Comparison of ENCODE assay signal across 8 cellular contexts in genomic region chr13:27952931-27953670, GRCh38. TPM values are rescaled to one million over a fixed set of nuclear protein-coding genes. Genes with fewer than 3 reads are reported as not detected.
DNase-seq lines count a peak whose midpoint lies in the region; ATAC-seq, FAIRE-seq and TF ChIP-seq lines count a peak whose summit lies in the region.

No MANE protein-coding gene starts in this region.

- no peaks in the 10 kb centered on the region for H3K36me3 Mint-ChIP-seq in activated T-cell treated with anti-CD3 and anti-CD28 coated beads, Interleukin-2, amount 50 U/mL, for 72 hours (ENCODE audit: insufficient read depth in 2 of 2)
- no peaks in the 10 kb centered on the region for H3K36me3 Mint-ChIP-seq in activated B cell treated with CpG ODN at 0.5 μM for 24 hours (ENCODE audit: low read depth)

- peak overlapping the region; percentile 76 for H2AFZ ChIP-seq in HepG2 (ENCODE audit: low read length)

- in situ Hi-C loops in HepG2 (cut with HindIII; ENCODE audit: extremely low pct_ligation_motif_present, low pct_unique_long_range_greater_than_20kb): loop anchor here (25.0 kb wide), 1 partner anchor 991 kb away; no protein-coding TSS in a partner anchor

- H3K27ac ChIP-seq in HepG2 (ENCODE audit: extremely low read length, insufficient read depth, low read length) (peak overlapping the region; percentile 20), upper lobe of right lung (peak overlapping the region; percentile 42)

- H3K4me3 Mint-ChIP-seq in activated T-cell treated with anti-CD3 and anti-CD28 coated beads, Interleukin-2, amount 50 U/mL, for 72 hours: peak overlapping the region; percentile 52 to 66
- peak overlapping the region; percentile 63 for H3K4me3 Mint-ChIP-seq in activated B cell treated with CpG ODN at 0.5 μM for 24 hours

- no TSS peak for BruUV-seq in HepG2 (replicated peaks; lab: Mats Ljungman, UMichigan)

- H3K4me2 ChIP-seq in HepG2 (ENCODE audit: low read depth, low read length): peak overlapping the region; percentile 83

- 19% methylated on average over 26 of the region's 27 CpGs for WGBS in HepG2 (ENCODE audit: low lambda C conversion rate)

- peaks cover 1 to 2% of the 10 kb centered on the region in 2 donors for H3K9me3 Mint-ChIP-seq in activated T-cell treated with anti-CD3 and anti-CD28 coated beads, Interleukin-2, amount 50 U/mL, for 72 hours
- peaks cover 2% of the 10 kb centered on the region for H3K9me3 Mint-ChIP-seq in activated B cell treated with CpG ODN at 0.5 μM for 24 hours

- H3K9me3 ChIP-seq in HepG2 (ENCODE audit: low read length): no peaks in the 10 kb centered on the region
- no peaks in the 10 kb centered on the region for H3K9me3 ChIP-seq in upper lobe of right lung

- H3K27me3 ChIP-seq in HepG2 (ENCODE audit: control insufficient read depth in 1 of 2, insufficient read depth in 2 of 2, low read length in 2 of 2) (peaks cover 0 to 4% of the 10 kb centered on the region in 2 experiments; a peak in 1 of 5 replicates), upper lobe of right lung (peaks cover 80% of the 10 kb centered on the region)

- H3K4me3 ChIP-seq in HepG2 (replicated peaks in 1 of 3; ENCODE audit: insufficient read depth in 1 of 3, low read depth in 2 of 3, low read length in 3 of 3) (peak overlapping the region; percentile 45 to 68 (median 53); a peak in 5 of 6 replicates), upper lobe of right lung (peak overlapping the region; percentile 43)

- ATAC-seq in activated T-cell treated with anti-CD3 and anti-CD28 coated beads, Interleukin-2, amount 50 U/mL, for 72 hours (replicated peaks in 1 of 2): no peak
- no peak for ATAC-seq in activated B cell treated with CpG ODN at 0.5 μM for 24 hours (ENCODE audit: low read depth)
- ATAC-seq in HepG2: peak; percentile 88
- ATAC-seq in upper lobe of right lung: peak; percentile 65

- H3K4me1 Mint-ChIP-seq in activated T-cell treated with anti-CD3 and anti-CD28 coated beads, Interleukin-2, amount 50 U/mL, for 72 hours (ENCODE audit: low read depth): peaks cover 10% of the 10 kb centered on the region
- H3K4me1 Mint-ChIP-seq in activated B cell treated with CpG ODN at 0.5 μM for 24 hours: peaks cover 15% of the 10 kb centered on the region

- H3K9ac ChIP-seq in HepG2 (ENCODE audit: insufficient read depth, low read depth, low read length): peak overlapping the region; percentile 42

- peaks cover 63% of the 10 kb centered on the region for H3K27me3 Mint-ChIP-seq in activated T-cell treated with anti-CD3 and anti-CD28 coated beads, Interleukin-2, amount 50 U/mL, for 72 hours (ENCODE audit: low read depth)
- H3K27me3 Mint-ChIP-seq in activated B cell treated with CpG ODN at 0.5 μM for 24 hours: peaks cover 57% of the 10 kb centered on the region

- TF ChIP-seq CTCF in activated B cell treated with CpG ODN at 0.5 μM for 24 hours (IDR thresholded peaks at IDR 0.05) (no peak), HepG2 (CRISPR knock-in tag; IDR thresholded peaks at IDR 0.05) (no peak), upper lobe of right lung (IDR thresholded peaks at IDR 0.05) (no peak)

- CTCF ChIA-PET in activated B cell treated with CpG ODN at 0.5 μM for 24 hours (lab: Charles Lee): interaction anchor here (0.8 to 5.6 kb wide), 17 partner anchors 9 to 594 kb away, joined by 3 to 72 read pairs (median 5); partner anchors contain the start of genes CDX2 and PDX1
- CTCF ChIA-PET in HepG2 (lab: Yijun Ruan, JAX; ENCODE audit: low intra/inter-chr PET ratio, low total read pairs): interaction anchor here (1.2 to 1.6 kb wide), 2 partner anchors 84 to 124 kb away, joined by 4 to 12 read pairs; no protein-coding TSS in a partner anchor

- TF ChIP-seq EP300 in HepG2 (IDR thresholded peaks at IDR 0.05; ENCODE audit: low read depth in 2 of 2, low read length in 2 of 2) (no peak), HepG2 (CRISPR knock-in tag; IDR thresholded peaks at IDR 0.05; ENCODE audit: borderline replicate concordance) (no peak)

- TF ChIP-seq RAD21 in HepG2 (CRISPR knock-in tag; IDR thresholded peaks at IDR 0.05): no peak

- FAIRE-seq in HepG2 (lab: Jason Lieb, UNC): peak; percentile 46

- DNase-seq in activated T-cell treated with anti-CD3 and anti-CD28 coated beads, Interleukin-2, amount 50 U/mL, for 72 hours: no peak
- no peak for DNase-seq in activated T-cell treated with anti-CD3 and anti-CD28 coated beads, Interleukin-2, amount 50 U/mL, for 1 hour
- DNase-seq in activated B cell treated with CpG ODN at 0.5 μM for 24 hours: no peak
- peak; percentile 15 for DNase-seq in HepG2 (ENCODE audit: low spot score)
- no peak for DNase-seq in upper lobe of right lung
- DNase-seq in Kasumi-1 (lab: John Stamatoyannopoulos, UW): no peak
- DNase-seq in NCI-H128 (lab: John Stamatoyannopoulos, UW; ENCODE audit: unreplicated experiment): no peak
- no peak for DNase-seq in GM19238 (ENCODE audit: insufficient read length, low spot score)

- no peaks in the 10 kb centered on the region for H4K20me1 ChIP-seq in HepG2 (ENCODE audit: insufficient read depth, low read length)

- POLR2A ChIA-PET in activated B cell treated with CpG ODN at 0.5 μM for 24 hours (lab: Charles Lee): no interaction called here
- POLR2A ChIA-PET in HepG2 (lab: Yijun Ruan, JAX): interaction anchor here (2.0 kb wide), 1 partner anchor 9 kb away, joined by 9 read pairs; no protein-coding TSS in a partner anchor

- H3K27ac Mint-ChIP-seq in activated T-cell treated with anti-CD3 and anti-CD28 coated beads, Interleukin-2, amount 50 U/mL, for 72 hours: peak overlapping the region; percentile 54
- H3K27ac Mint-ChIP-seq in activated B cell treated with CpG ODN at 0.5 μM for 24 hours: peak overlapping the region; percentile 24

- no peaks in the 10 kb centered on the region for H3K79me2 ChIP-seq in HepG2 (ENCODE audit: insufficient read depth, low read length)

- H3K36me3 ChIP-seq in HepG2 (replicated peaks in 1 of 2; ENCODE audit: control insufficient read depth in 1 of 2, insufficient read depth in 2 of 2, low read length in 2 of 2) (no peaks in the 10 kb centered on the region), upper lobe of right lung (no peaks in the 10 kb centered on the region)

- intact Hi-C loops in activated B cell treated with CpG ODN at 0.5 μM for 24 hours (cut with micrococcal nuclease) (loop anchor here (1.0 kb wide), 1 partner anchor 123 kb away; no protein-coding TSS in a partner anchor), HepG2 (cut with micrococcal nuclease; ENCODE audit: unreplicated experiment) (loop anchor here (1.0 kb wide), 1 partner anchor 84 kb away; no protein-coding TSS in a partner anchor), upper lobe of right lung (cut with DNase I) (no loop called here)

- TF ChIP-seq POLR2A in HepG2 (IDR thresholded peaks at IDR 0.05; ENCODE audit: insufficient read depth in 1 of 2, low read depth in 2 of 2, low read length in 2 of 2): no peak

- H3K4me1 ChIP-seq in HepG2 (ENCODE audit: insufficient read depth, low read length): peaks cover 25% of the 10 kb centered on the region
- H3K4me1 ChIP-seq in upper lobe of right lung: peaks cover 15% of the 10 kb centered on the region

RNA-seq across cellular contexts. Expression of gene CDX2, which starts 16.0 kb away (rescaled TPM):
- total RNA-seq in activated T-cell treated with anti-CD3 and anti-CD28 coated beads, Interleukin-2, amount 50 U/mL, for 72 hours: not detected
- not detected in 2 replicates for total RNA-seq in activated B cell treated with CpG ODN at 0.5 μM for 24 hours
- 0.04 TPM in 1 of 2 replicates, not detected in the other for total RNA-seq in HepG2 (2016; rRNA removed; fragmentation: Illumina TruSeq; extraction: Trizol)
- total RNA-seq in HepG2 (2016; cell fraction: cytosol; rRNA removed; fragmentation: Illumina TruSeq; extraction: Trizol; ENCODE audit: low read depth): 0.09 TPM in 1 of 2 replicates, not detected in the other
- 0.04 TPM in 1 of 2 replicates, not detected in the other for total RNA-seq in HepG2 (2016; cell fraction: insoluble cytoplasmic fraction; rRNA removed; fragmentation: Illumina TruSeq; extraction: Trizol)
- 0.14 and 0.25 TPM in 2 replicates for total RNA-seq in HepG2 (2016; cell fraction: membrane; rRNA removed; fragmentation: Illumina TruSeq; extraction: Trizol)
- not detected in 2 replicates for total RNA-seq in HepG2 (2016; cell fraction: nucleus; rRNA removed; fragmentation: Illumina TruSeq; extraction: Trizol)
- polyA plus RNA-seq in HepG2 (2011; rRNA removed): not detected in 2 replicates
- polyA plus RNA-seq in HepG2 (2011; cell fraction: cytosol; rRNA removed): not detected in 2 replicates
- polyA plus RNA-seq in HepG2 (2011; cell fraction: nucleus; rRNA removed): 0.27 TPM in 1 of 2 replicates, not detected in the other
- not detected in 2 replicates for polyA plus RNA-seq in HepG2 (2012)
- 0.02 and 0.08 TPM in 2 replicates for polyA plus RNA-seq in HepG2 (2016; cell fraction: cytosol; fragmentation: Illumina TruSeq; extraction: Trizol; ENCODE audit: low read depth)
- polyA plus RNA-seq in HepG2 (2016; cell fraction: insoluble cytoplasmic fraction; fragmentation: Illumina TruSeq; extraction: Trizol; ENCODE audit: low read depth): not detected in 2 replicates
- polyA plus RNA-seq in HepG2 (2016; cell fraction: membrane; fragmentation: Illumina TruSeq; extraction: Trizol; ENCODE audit: low read depth): 0.22 TPM in 1 of 2 replicates, not detected in the other
- not detected in 2 replicates for polyA plus RNA-seq in HepG2 (2016; cell fraction: nucleus; fragmentation: Illumina TruSeq; extraction: Trizol; ENCODE audit: insufficient read depth, low read depth)
- polyA minus RNA-seq in HepG2 (2011; rRNA and poly(A)+ RNA removed; ENCODE audit: low replicate concordance): not detected in 2 replicates
- polyA minus RNA-seq in HepG2 (2011; cell fraction: cytosol; rRNA and poly(A)+ RNA removed): not detected in 2 replicates
- 0.13 TPM in 1 of 2 replicates, not detected in the other for polyA minus RNA-seq in HepG2 (2011; cell fraction: nucleus; rRNA and poly(A)+ RNA removed)
- not detected for total RNA-seq in upper lobe of right lung

RNA-seq across cellular contexts. Expression of gene PDX1, which starts 33.3 kb away (rescaled TPM):
- total RNA-seq in activated T-cell treated with anti-CD3 and anti-CD28 coated beads, Interleukin-2, amount 50 U/mL, for 72 hours: not detected
- total RNA-seq in activated B cell treated with CpG ODN at 0.5 μM for 24 hours: not detected in 2 replicates
- 0.07 TPM in 1 of 2 replicates, not detected in the other for total RNA-seq in HepG2 (2016; rRNA removed; fragmentation: Illumina TruSeq; extraction: Trizol)
- total RNA-seq in HepG2 (2016; cell fraction: cytosol; rRNA removed; fragmentation: Illumina TruSeq; extraction: Trizol; ENCODE audit: low read depth): not detected in 2 replicates
- total RNA-seq in HepG2 (2016; cell fraction: insoluble cytoplasmic fraction; rRNA removed; fragmentation: Illumina TruSeq; extraction: Trizol): 0.06 and 0.12 TPM in 2 replicates
- total RNA-seq in HepG2 (2016; cell fraction: membrane; rRNA removed; fragmentation: Illumina TruSeq; extraction: Trizol): 0.09 and 0.14 TPM in 2 replicates
- total RNA-seq in HepG2 (2016; cell fraction: nucleus; rRNA removed; fragmentation: Illumina TruSeq; extraction: Trizol): not detected in 2 replicates
- not detected in 2 replicates for polyA plus RNA-seq in HepG2 (2011; rRNA removed)
- polyA plus RNA-seq in HepG2 (2011; cell fraction: cytosol; rRNA removed): 0.03 TPM in 1 of 2 replicates, not detected in the other
- polyA plus RNA-seq in HepG2 (2011; cell fraction: nucleus; rRNA removed): not detected in 2 replicates
- polyA plus RNA-seq in HepG2 (2012): 0.12 and 0.30 TPM in 2 replicates
- 0.26 and 0.31 TPM in 2 replicates for polyA plus RNA-seq in HepG2 (2016; cell fraction: cytosol; fragmentation: Illumina TruSeq; extraction: Trizol; ENCODE audit: low read depth)
- 0.61 TPM in 2 replicates for polyA plus RNA-seq in HepG2 (2016; cell fraction: insoluble cytoplasmic fraction; fragmentation: Illumina TruSeq; extraction: Trizol; ENCODE audit: low read depth)
- 0.36 and 0.37 TPM in 2 replicates for polyA plus RNA-seq in HepG2 (2016; cell fraction: membrane; fragmentation: Illumina TruSeq; extraction: Trizol; ENCODE audit: low read depth)
- polyA plus RNA-seq in HepG2 (2016; cell fraction: nucleus; fragmentation: Illumina TruSeq; extraction: Trizol; ENCODE audit: insufficient read depth, low read depth): 0.48 and 0.71 TPM in 2 replicates
- not detected in 2 replicates for polyA minus RNA-seq in HepG2 (2011; rRNA and poly(A)+ RNA removed; ENCODE audit: low replicate concordance)
- not detected in 2 replicates for polyA minus RNA-seq in HepG2 (2011; cell fraction: cytosol; rRNA and poly(A)+ RNA removed)
- 0.12 TPM in 1 of 2 replicates, not detected in the other for polyA minus RNA-seq in HepG2 (2011; cell fraction: nucleus; rRNA and poly(A)+ RNA removed)
- total RNA-seq in upper lobe of right lung: not detected

RNA-seq across cellular contexts. Expression of gene URAD, which starts 35.4 kb away (rescaled TPM):
- not detected for total RNA-seq in activated T-cell treated with anti-CD3 and anti-CD28 coated beads, Interleukin-2, amount 50 U/mL, for 72 hours
- total RNA-seq in activated B cell treated with CpG ODN at 0.5 μM for 24 hours (not detected in 2 replicates), HepG2 (2016; rRNA removed; fragmentation: Illumina TruSeq; extraction: Trizol) (not detected in 2 replicates), upper lobe of right lung (not detected)
- not detected in 2 replicates for total RNA-seq in HepG2 (2016; cell fraction: cytosol; rRNA removed; fragmentation: Illumina TruSeq; extraction: Trizol; ENCODE audit: low read depth)
- total RNA-seq in HepG2 (2016; cell fraction: insoluble cytoplasmic fraction; rRNA removed; fragmentation: Illumina TruSeq; extraction: Trizol): not detected in 2 replicates
- not detected in 2 replicates for total RNA-seq in HepG2 (2016; cell fraction: membrane; rRNA removed; fragmentation: Illumina TruSeq; extraction: Trizol)
- total RNA-seq in HepG2 (2016; cell fraction: nucleus; rRNA removed; fragmentation: Illumina TruSeq; extraction: Trizol): not detected in 2 replicates
- not detected in 2 replicates for polyA plus RNA-seq in HepG2 (2011; rRNA removed)
- polyA plus RNA-seq in HepG2 (2011; cell fraction: cytosol; rRNA removed): not detected in 2 replicates
- not detected in 2 replicates for polyA plus RNA-seq in HepG2 (2011; cell fraction: nucleus; rRNA removed)
- not detected in 2 replicates for polyA plus RNA-seq in HepG2 (2012)
- not detected in 2 replicates for polyA plus RNA-seq in HepG2 (2016; cell fraction: cytosol; fragmentation: Illumina TruSeq; extraction: Trizol; ENCODE audit: low read depth)
- not detected in 2 replicates for polyA plus RNA-seq in HepG2 (2016; cell fraction: insoluble cytoplasmic fraction; fragmentation: Illumina TruSeq; extraction: Trizol; ENCODE audit: low read depth)
- polyA plus RNA-seq in HepG2 (2016; cell fraction: membrane; fragmentation: Illumina TruSeq; extraction: Trizol; ENCODE audit: low read depth): not detected in 2 replicates
- not detected in 2 replicates for polyA plus RNA-seq in HepG2 (2016; cell fraction: nucleus; fragmentation: Illumina TruSeq; extraction: Trizol; ENCODE audit: insufficient read depth, low read depth)
- not detected in 2 replicates for polyA minus RNA-seq in HepG2 (2011; rRNA and poly(A)+ RNA removed; ENCODE audit: low replicate concordance)
- polyA minus RNA-seq in HepG2 (2011; cell fraction: cytosol; rRNA and poly(A)+ RNA removed): not detected in 2 replicates
- not detected in 2 replicates for polyA minus RNA-seq in HepG2 (2011; cell fraction: nucleus; rRNA and poly(A)+ RNA removed)

Comparison
In these comparisons a context has a peak if more than half of its experiments do, and no peak if none do; other contexts are left out.
1. ATAC-seq: peak in HepG2 (single experiment) and upper lobe of right lung (single experiment); none in activated T-cell treated with anti-CD3 and anti-CD28 coated beads, Interleukin-2, amount 50 U/mL, for 72 hours (0 of 2) and activated B cell treated with CpG ODN at 0.5 μM for 24 hours (single experiment).